8 cellular contexts compared by ENCODE assay signal in the genomic region with DNA sequence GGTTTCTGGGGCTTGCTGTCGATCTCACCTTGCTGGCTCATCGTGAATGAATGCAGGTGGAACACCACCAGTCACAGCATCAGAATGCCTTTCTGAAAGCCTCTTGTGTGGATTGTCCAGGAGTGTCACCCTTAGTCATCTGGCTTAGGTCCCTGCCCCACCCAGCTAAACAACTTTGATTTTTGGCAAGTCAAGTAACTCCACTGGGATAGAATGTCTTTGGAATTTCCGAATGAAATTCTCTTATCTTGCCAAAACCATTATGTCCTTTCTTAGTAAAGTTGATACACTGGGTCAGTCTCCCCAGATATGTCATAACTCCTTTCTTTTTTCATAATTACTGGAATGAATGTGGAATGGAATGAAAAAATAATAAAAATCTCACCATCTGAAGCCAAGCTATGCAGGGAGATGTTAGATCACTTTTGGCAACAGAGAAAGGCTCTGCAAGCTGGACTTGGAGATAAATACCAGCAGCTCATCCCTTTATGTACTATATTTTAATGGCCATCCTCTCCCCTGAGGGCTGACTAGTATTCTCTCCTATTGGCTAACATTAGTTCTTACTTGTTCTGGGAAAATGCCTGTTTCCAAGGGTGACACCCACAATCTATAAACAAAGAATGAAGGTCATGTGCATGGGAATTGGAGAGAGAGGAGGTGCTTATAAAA. TPM values are rescaled to one million over a fixed set of nuclear protein-coding genes. Genes with fewer than 3 reads are reported as not detected.
A peak's percentile ranks its signal among the peaks of the same experiment; 100 is the strongest.
DNase-seq lines count a peak whose midpoint lies in the region; ATAC-seq and TF ChIP-seq lines count a peak whose summit lies in the region.

No MANE protein-coding gene starts in this region.

- no peaks in the 10 kb centered on the region for H3K79me2 ChIP-seq in SK-N-SH (ENCODE audit: insufficient read depth)

- DNase-seq in SK-N-SH (no peak), dedifferentiated amniotic fluid mesenchymal stem cell (ENCODE audit: extremely low spot score) (peak; percentile 39), left lung (peak in 1 of 2 donors; percentile 50), aorta (peak; percentile 60 to 76)

- H3K36me3 ChIP-seq in SK-N-SH (replicated peaks in 1 of 2; ENCODE audit: control insufficient read depth in 1 of 2, insufficient read depth in 2 of 2, low read length in 1 of 2) = no peaks in the 10 kb centered on the region
- no peaks in the 10 kb centered on the region for H3K36me3 ChIP-seq in left lung
- no peaks in the 10 kb centered on the region for H3K36me3 ChIP-seq in aorta (ENCODE audit: control insufficient read depth in 1 of 2, insufficient read depth in 2 of 2, low read length in 1 of 2)

- WGBS in SK-N-SH (ENCODE audit: low lambda C conversion rate) = 21% methylated on average over 3 of the region's 3 CpGs
- WGBS in aorta, 2 donors = 34 to 38% methylated on average over 3 of the region's 3 CpGs

- no peak for TF ChIP-seq EP300 in SK-N-SH (IDR thresholded peaks at IDR 0.05; ENCODE audit: borderline replicate concordance in 1 of 2, low read depth in 1 of 2, low read length in 1 of 2)

- H3K9me3 ChIP-seq in SK-N-SH (no peaks in the 10 kb centered on the region), left lung (no peaks in the 10 kb centered on the region), aorta (ENCODE audit: control insufficient read depth, low read length) (no peaks in the 10 kb centered on the region)

- H3K4me1 ChIP-seq in SK-N-SH (ENCODE audit: control insufficient read depth in 1 of 2, insufficient read depth in 2 of 2, low read depth in 1 of 2, low read length in 1 of 2) (no peaks in the 10 kb centered on the region), left lung (peaks cover 27 to 32% of the 10 kb centered on the region in 2 donors), aorta (ENCODE audit: control insufficient read depth in 1 of 2, insufficient read depth in 2 of 2, low read length in 2 of 2) (peaks cover 0 to 6% of the 10 kb centered on the region in 2 donors)

- no peak overlapping the region for H3K9ac ChIP-seq in SK-N-SH

- H3K27me3 ChIP-seq in SK-N-SH (ENCODE audit: insufficient read depth) = no peaks in the 10 kb centered on the region
- H3K27me3 ChIP-seq in left lung = no peaks in the 10 kb centered on the region
- H3K27me3 ChIP-seq in aorta (ENCODE audit: control insufficient read depth in 1 of 2, insufficient read depth in 2 of 2, low read length in 1 of 2) = no peaks in the 10 kb centered on the region

- intact Hi-C loops in left lung (cut with DNase I) = no loop called here
- intact Hi-C loops in aorta (cut with DNase I) = loop anchor here in 1 of 2 donors (2.0 to 5.0 kb wide), 2 partner anchors 35 to 64 kb away; a partner anchor contains a TSS

- H3K27ac ChIP-seq in SK-N-SH (ENCODE audit: low read depth in 2 of 2, low read length in 1 of 2) (no peak overlapping the region), left lung (peak overlapping the region; percentile 70 to 81), aorta (ENCODE audit: low read depth in 1 of 2, low read length in 2 of 2) (peak overlapping the region in 1 of 2 donors; percentile 69)

- no peak for TF ChIP-seq CTCF in SK-N-SH (IDR thresholded peaks at IDR 0.05)
- no peak for TF ChIP-seq CTCF in left lung (IDR thresholded peaks at IDR 0.05)

- ATAC-seq in SK-N-SH treated with all-trans-retinoic acid at 6 μM for 48 hours = peak; percentile 37; the same call in 2 of the 3 replicates
- peak; percentile 61 for ATAC-seq in left lung
- peak; percentile 65 for ATAC-seq in aorta (ENCODE audit: low FRiP score)
- no peak for ATAC-seq in GM18867 (IDR thresholded peaks at IDR 0.05; ENCODE audit: unreplicated experiment)
- ATAC-seq in GM18907 (IDR thresholded peaks at IDR 0.05; ENCODE audit: unreplicated experiment) = no peak
- no peak for ATAC-seq in GM21717 (IDR thresholded peaks at IDR 0.05; ENCODE audit: unreplicated experiment)

- H2AFZ ChIP-seq in SK-N-SH (ENCODE audit: low read depth) = no peak overlapping the region

- POLR2A ChIA-PET in SK-N-SH (lab: Yijun Ruan, JAX) = no interaction called here

- H3K4me3 ChIP-seq in SK-N-SH (ENCODE audit: low read depth in 2 of 2, low read length in 1 of 2) (no peak overlapping the region), left lung (no peak overlapping the region), aorta (ENCODE audit: low read length in 2 of 2) (no peak overlapping the region)

- CTCF ChIA-PET in SK-N-SH (lab: Yijun Ruan, JAX) = no interaction called here

- H3F3A ChIP-seq in SK-N-SH (replicated peaks; ENCODE audit: insufficient read depth) = no peaks in the 10 kb centered on the region

- TF ChIP-seq RAD21 in SK-N-SH (IDR thresholded peaks at IDR 0.05; ENCODE audit: low read length) = no peak

- no peaks in the 10 kb centered on the region for H3K9me2 ChIP-seq in SK-N-SH

- H4K20me1 ChIP-seq in SK-N-SH (ENCODE audit: insufficient read depth) = no peaks in the 10 kb centered on the region

- H3K4me2 ChIP-seq in SK-N-SH = no peak overlapping the region

TF ChIP-seq in SK-N-SH treated with all-trans-retinoic acid at 6 μM for 48 hours, 23 proteins besides CTCF, POLR2A, EP300 and RAD21:
- TF ChIP-seq ISL1 (CRISPR knock-in tag; IDR thresholded peaks at IDR 0.05) (peak; percentile 86), ZNF565 (CRISPR knock-in tag; conservative IDR thresholded peaks at IDR 0.05; ENCODE audit: low read depth) (no peak)

TF ChIP-seq in SK-N-SH, 30 proteins besides CTCF, POLR2A, EP300 and RAD21:
- TF ChIP-seq GATA2 (CRISPR knock-in tag; IDR thresholded peaks at IDR 0.05) = no peak
- no peak for TF ChIP-seq FOXJ3 (CRISPR knock-in tag; IDR thresholded peaks at IDR 0.05)
- no peak for TF ChIP-seq TCF12 (IDR thresholded peaks at IDR 0.05)
- no peak for TF ChIP-seq FOXM1 (IDR thresholded peaks at IDR 0.05; ENCODE audit: low read depth)
- TF ChIP-seq, protein P1, sequence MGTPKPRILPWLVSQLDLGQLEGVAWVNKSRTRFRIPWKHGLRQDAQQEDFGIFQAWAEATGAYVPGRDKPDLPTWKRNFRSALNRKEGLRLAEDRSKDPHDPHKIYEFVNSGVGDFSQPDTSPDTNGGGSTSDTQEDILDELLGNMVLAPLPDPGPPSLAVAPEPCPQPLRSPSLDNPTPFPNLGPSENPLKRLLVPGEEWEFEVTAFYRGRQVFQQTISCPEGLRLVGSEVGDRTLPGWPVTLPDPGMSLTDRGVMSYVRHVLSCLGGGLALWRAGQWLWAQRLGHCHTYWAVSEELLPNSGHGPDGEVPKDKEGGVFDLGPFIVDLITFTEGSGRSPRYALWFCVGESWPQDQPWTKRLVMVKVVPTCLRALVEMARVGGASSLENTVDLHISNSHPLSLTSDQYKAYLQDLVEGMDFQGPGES (IDR thresholded peaks at IDR 0.05; ENCODE audit: low read depth, low read length) = no peak
TF ChIP-seq in SK-N-SH: peak in this region for 0.

RNA-seq across cellular contexts. Expression of a gene that starts 35.4 kb away (rescaled TPM):
- polyA plus RNA-seq in SK-N-SH (2012; rRNA removed) (8.7 and 15.0 TPM in 2 replicates), aorta (10 to 100 TPM; 35.1 to 44.5 TPM)
- polyA plus RNA-seq in SK-N-SH (2012; cell fraction: cytosol; rRNA removed) = 15.7 and 18.1 TPM in 2 replicates
- polyA plus RNA-seq in SK-N-SH (2012; cell fraction: nucleus; rRNA removed) = 5.5 and 11.7 TPM in 2 replicates
- total RNA-seq in left lung (10 to 100 TPM; 31.5 to 35.4 TPM), aorta (10 to 100 TPM; 34.2 to 43.2 TPM)

Comparison
In these comparisons a context has a peak if more than half of its experiments do, and no peak if none do; other contexts are left out.
1. ATAC-seq: peak in SK-N-SH treated with all-trans-retinoic acid at 6 μM for 48 hours (single experiment), left lung (single experiment) and aorta (single experiment); none in GM18867 (single experiment), GM18907 (single experiment) and GM21717 (single experiment).
2. H3K27ac ChIP-seq: peak in left lung (2 of 2); none in SK-N-SH (0 of 2).